ENCODE assay signal across 9 cellular contexts in genomic region chr4:143184503-143185252, GRCh38. TPM values are rescaled to one million over a fixed set of nuclear protein-coding genes. Genes with fewer than 3 reads are reported as not detected.
A peak's percentile ranks its signal among the peaks of the same experiment; 100 is the strongest.
DNase-seq lines count a peak whose midpoint lies in the region; ATAC-seq, FAIRE-seq and TF ChIP-seq lines count a peak whose summit lies in the region.
"Had no signal": no experiment of that assay in that cellular context is flagged by ENCODE, and none has a peak within 500 bp of the region (broad histone marks: within the 10 kb centered on the region; RNA-seq: fewer than 3 reads in every experiment).

USP38 (plus strand) TSS chr4:143184917; CDS start chr4:143185451, 534 bp downstream.

- no peaks in the 10 kb centered on the region for H3K9me3 ChIP-seq in keratinocyte (ENCODE audit: control insufficient read depth, low read depth, low read length)

- H3K4me3 ChIP-seq in keratinocyte (ENCODE audit: control insufficient read depth in 2 of 3, extremely low read depth in 1 of 3, insufficient read depth in 2 of 3, low read depth in 1 of 3, low read length in 3 of 3): peak within 1 kb of the TSS; percentile 94 to 97 (median 95)

- H3K9ac ChIP-seq in keratinocyte (ENCODE audit: control insufficient read depth, extremely low read depth, insufficient read depth, low read length): peak within 1 kb of the TSS; percentile 88

- peaks cover 8% of the 10 kb centered on the region for H3K4me1 ChIP-seq in keratinocyte (ENCODE audit: control insufficient read depth, extremely low read depth, insufficient read depth, low read length)

- peak; percentile 80 for DNase-seq in AG09319 (ENCODE audit: extremely low read depth, low read depth)
- peak; percentile 91 for DNase-seq in NCI-H345 treated with DMSO at 0.1 percent for 48 hours (lab: John Stamatoyannopoulos, UW; ENCODE audit: unreplicated experiment)
- DNase-seq in cerebellar cortex (ENCODE audit: low spot score): peak; percentile 98
- DNase-seq in keratinocyte (ENCODE audit: low read depth, low spot score): peak; percentile 50
- DNase-seq in stimulated activated CD4-positive, alpha-beta T cell treated with anti-CD3 and anti-CD28 coated beads, Interleukin-15, amount 100 ng/mL, for 1 hour (ENCODE audit: low read depth in 1 of 2, low spot score in 1 of 2): peak; percentile 71 to 74

- peaks cover 47% of the 10 kb centered on the region for H3K79me2 ChIP-seq in keratinocyte (ENCODE audit: control insufficient read depth, insufficient read depth, low read length)

- H2AFZ ChIP-seq in keratinocyte (ENCODE audit: control insufficient read depth, low read length): peak within 1 kb of the TSS; percentile 98

- H4K20me1 ChIP-seq in keratinocyte (ENCODE audit: control insufficient read depth, extremely low read depth, insufficient read depth, low read length): peaks cover 3% of the 10 kb centered on the region

- H3K27me3 ChIP-seq in keratinocyte (ENCODE audit: control insufficient read depth, extremely low read depth, insufficient read depth, low read length): no peaks in the 10 kb centered on the region

- FAIRE-seq in keratinocyte (lab: Jason Lieb, UNC): peak; percentile 5
- FAIRE-seq: colon had no signal

- peak within 1 kb of the TSS; percentile 89 for H3K27ac ChIP-seq in keratinocyte (ENCODE audit: control insufficient read depth, insufficient read depth, low read length)

- TF ChIP-seq CTCF in AG09319 (IDR thresholded peaks at IDR 0.05; ENCODE audit: low read depth, low read length) (no peak; the same call in 1 of the 2 replicates), keratinocyte (optimal IDR thresholded peaks at IDR 0.05 in 1 of 3, IDR thresholded peaks at IDR 0.05 in 1 of 3, conservative IDR thresholded peaks at IDR 0.05 in 1 of 3; ENCODE audit: extremely low read depth in 1 of 3, insufficient read depth in 2 of 3, low read length in 3 of 3) (peak in 1 of 3 experiments; percentile 9)

- H3K4me2 ChIP-seq in keratinocyte (ENCODE audit: control insufficient read depth, extremely low read depth, insufficient read depth, low read depth, low read length): peak within 1 kb of the TSS; percentile 93

- dilution Hi-C loops in keratinocyte (cut with MboI; ENCODE audit: extremely low pct_ligation_motif_present, low sequenced_read_pairs): no loop called here

- H3K9me1 ChIP-seq in keratinocyte (ENCODE audit: control insufficient read depth, extremely low read depth, insufficient read depth, low read length): no peaks in the 10 kb centered on the region

- ATAC-seq in GM19023 (IDR thresholded peaks at IDR 0.05; ENCODE audit: unreplicated experiment) (peak; percentile 79), HG03280 (IDR thresholded peaks at IDR 0.05; ENCODE audit: unreplicated experiment) (peak; percentile 76)
- peak; percentile 89 to 90 for ATAC-seq in activated CD4-positive, CD25-positive, alpha-beta regulatory T cell treated with anti-CD3 and anti-CD28 coated beads, Interleukin-2, amount 50 U/mL, for 24 hours

- peaks cover 0 to 4% of the 10 kb centered on the region in 2 experiments for H3K36me3 ChIP-seq in keratinocyte (ENCODE audit: control insufficient read depth in 2 of 2, extremely low read depth in 1 of 2, insufficient read depth in 2 of 2, low read length in 2 of 2)

RNA-seq across cellular contexts. Expression of gene USP38, which starts in this region (rescaled TPM):
- 9.8 to 12.8 TPM (median 11.7 TPM) in 3 replicates for polyA plus RNA-seq in keratinocyte
- 9.2 TPM for polyA plus RNA-seq in keratinocyte (2011; ENCODE audit: low read depth)
- 7.1 and 12.3 TPM in 2 replicates for polyA plus RNA-seq in keratinocyte (2011; cell fraction: cytosol; rRNA removed)
- 8.4 and 9.5 TPM in 2 replicates for polyA plus RNA-seq in keratinocyte (2011; cell fraction: nucleus; rRNA removed)
- polyA plus RNA-seq in keratinocyte (2012; ENCODE audit: low replicate concordance): 9.9 and 15.9 TPM in 2 replicates
- 13.6 to 32.6 TPM (median 29.5 TPM) in 3 replicates for polyA minus RNA-seq in keratinocyte
- 21.7 TPM for polyA minus RNA-seq in keratinocyte (2011; cell fraction: cytosol; rRNA and poly(A)+ RNA removed)
- 19.7 and 26.3 TPM in 2 replicates for polyA minus RNA-seq in keratinocyte (2011; cell fraction: nucleus; rRNA and poly(A)+ RNA removed)

Comparison
In these comparisons a context has a peak if more than half of its experiments do, and no peak if none do; other contexts are left out.
1. Peak in every context shown above with its lines: DNase-seq, ATAC-seq, H3K4me3 ChIP-seq and H3K27ac ChIP-seq.